1 cellular context compared by ENCODE assay signal in the genomic region with DNA sequence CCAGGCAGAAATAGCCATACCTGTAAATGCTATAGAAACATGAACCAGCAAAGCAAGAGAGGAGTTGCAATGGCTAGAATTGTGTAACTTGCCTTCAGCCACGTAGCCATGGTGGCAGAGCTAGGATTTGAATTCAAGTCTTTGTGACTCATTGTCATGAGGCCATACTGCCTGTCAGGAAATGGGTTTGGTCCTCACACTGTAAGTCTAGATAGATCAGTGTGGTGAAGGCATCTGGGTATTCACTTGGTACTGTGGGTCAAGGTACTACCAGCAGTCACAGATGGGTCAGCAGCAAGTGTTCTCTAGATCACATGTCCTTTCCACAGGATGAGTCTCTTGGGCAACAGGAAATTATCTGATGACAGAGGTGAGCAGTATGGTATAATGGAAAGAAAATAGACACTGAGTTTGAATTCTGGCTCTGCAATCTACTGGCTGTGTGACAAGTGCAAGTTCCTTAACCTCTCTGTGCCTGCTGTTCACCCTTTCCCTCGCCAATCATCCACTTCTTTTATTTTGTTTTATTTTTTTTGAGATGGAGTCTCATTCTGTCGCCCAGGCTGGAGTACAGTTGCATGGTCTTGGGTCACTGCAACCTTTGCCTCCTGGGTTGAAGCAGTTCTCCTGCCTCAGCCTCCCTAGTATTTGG.
TF ChIP-seq lines count a peak whose summit lies in the region.

No MANE protein-coding gene starts in this region.

TF ChIP-seq in GM23338, 12 proteins besides CTCF, POLR2A, EP300 and RAD21 (continued from another document):
- TF ChIP-seq, protein P1, sequence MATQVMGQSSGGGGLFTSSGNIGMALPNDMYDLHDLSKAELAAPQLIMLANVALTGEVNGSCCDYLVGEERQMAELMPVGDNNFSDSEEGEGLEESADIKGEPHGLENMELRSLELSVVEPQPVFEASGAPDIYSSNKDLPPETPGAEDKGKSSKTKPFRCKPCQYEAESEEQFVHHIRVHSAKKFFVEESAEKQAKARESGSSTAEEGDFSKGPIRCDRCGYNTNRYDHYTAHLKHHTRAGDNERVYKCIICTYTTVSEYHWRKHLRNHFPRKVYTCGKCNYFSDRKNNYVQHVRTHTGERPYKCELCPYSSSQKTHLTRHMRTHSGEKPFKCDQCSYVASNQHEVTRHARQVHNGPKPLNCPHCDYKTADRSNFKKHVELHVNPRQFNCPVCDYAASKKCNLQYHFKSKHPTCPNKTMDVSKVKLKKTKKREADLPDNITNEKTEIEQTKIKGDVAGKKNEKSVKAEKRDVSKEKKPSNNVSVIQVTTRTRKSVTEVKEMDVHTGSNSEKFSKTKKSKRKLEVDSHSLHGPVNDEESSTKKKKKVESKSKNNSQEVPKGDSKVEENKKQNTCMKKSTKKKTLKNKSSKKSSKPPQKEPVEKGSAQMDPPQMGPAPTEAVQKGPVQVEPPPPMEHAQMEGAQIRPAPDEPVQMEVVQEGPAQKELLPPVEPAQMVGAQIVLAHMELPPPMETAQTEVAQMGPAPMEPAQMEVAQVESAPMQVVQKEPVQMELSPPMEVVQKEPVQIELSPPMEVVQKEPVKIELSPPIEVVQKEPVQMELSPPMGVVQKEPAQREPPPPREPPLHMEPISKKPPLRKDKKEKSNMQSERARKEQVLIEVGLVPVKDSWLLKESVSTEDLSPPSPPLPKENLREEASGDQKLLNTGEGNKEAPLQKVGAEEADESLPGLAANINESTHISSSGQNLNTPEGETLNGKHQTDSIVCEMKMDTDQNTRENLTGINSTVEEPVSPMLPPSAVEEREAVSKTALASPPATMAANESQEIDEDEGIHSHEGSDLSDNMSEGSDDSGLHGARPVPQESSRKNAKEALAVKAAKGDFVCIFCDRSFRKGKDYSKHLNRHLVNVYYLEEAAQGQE (IDR thresholded peaks at IDR 0.05; ENCODE audit: unreplicated experiment), result no peak
- TF ChIP-seq EZH2 (IDR thresholded peaks at IDR 0.05; ENCODE audit: low read depth, unreplicated experiment), result no peak
- TF ChIP-seq, protein P2, sequence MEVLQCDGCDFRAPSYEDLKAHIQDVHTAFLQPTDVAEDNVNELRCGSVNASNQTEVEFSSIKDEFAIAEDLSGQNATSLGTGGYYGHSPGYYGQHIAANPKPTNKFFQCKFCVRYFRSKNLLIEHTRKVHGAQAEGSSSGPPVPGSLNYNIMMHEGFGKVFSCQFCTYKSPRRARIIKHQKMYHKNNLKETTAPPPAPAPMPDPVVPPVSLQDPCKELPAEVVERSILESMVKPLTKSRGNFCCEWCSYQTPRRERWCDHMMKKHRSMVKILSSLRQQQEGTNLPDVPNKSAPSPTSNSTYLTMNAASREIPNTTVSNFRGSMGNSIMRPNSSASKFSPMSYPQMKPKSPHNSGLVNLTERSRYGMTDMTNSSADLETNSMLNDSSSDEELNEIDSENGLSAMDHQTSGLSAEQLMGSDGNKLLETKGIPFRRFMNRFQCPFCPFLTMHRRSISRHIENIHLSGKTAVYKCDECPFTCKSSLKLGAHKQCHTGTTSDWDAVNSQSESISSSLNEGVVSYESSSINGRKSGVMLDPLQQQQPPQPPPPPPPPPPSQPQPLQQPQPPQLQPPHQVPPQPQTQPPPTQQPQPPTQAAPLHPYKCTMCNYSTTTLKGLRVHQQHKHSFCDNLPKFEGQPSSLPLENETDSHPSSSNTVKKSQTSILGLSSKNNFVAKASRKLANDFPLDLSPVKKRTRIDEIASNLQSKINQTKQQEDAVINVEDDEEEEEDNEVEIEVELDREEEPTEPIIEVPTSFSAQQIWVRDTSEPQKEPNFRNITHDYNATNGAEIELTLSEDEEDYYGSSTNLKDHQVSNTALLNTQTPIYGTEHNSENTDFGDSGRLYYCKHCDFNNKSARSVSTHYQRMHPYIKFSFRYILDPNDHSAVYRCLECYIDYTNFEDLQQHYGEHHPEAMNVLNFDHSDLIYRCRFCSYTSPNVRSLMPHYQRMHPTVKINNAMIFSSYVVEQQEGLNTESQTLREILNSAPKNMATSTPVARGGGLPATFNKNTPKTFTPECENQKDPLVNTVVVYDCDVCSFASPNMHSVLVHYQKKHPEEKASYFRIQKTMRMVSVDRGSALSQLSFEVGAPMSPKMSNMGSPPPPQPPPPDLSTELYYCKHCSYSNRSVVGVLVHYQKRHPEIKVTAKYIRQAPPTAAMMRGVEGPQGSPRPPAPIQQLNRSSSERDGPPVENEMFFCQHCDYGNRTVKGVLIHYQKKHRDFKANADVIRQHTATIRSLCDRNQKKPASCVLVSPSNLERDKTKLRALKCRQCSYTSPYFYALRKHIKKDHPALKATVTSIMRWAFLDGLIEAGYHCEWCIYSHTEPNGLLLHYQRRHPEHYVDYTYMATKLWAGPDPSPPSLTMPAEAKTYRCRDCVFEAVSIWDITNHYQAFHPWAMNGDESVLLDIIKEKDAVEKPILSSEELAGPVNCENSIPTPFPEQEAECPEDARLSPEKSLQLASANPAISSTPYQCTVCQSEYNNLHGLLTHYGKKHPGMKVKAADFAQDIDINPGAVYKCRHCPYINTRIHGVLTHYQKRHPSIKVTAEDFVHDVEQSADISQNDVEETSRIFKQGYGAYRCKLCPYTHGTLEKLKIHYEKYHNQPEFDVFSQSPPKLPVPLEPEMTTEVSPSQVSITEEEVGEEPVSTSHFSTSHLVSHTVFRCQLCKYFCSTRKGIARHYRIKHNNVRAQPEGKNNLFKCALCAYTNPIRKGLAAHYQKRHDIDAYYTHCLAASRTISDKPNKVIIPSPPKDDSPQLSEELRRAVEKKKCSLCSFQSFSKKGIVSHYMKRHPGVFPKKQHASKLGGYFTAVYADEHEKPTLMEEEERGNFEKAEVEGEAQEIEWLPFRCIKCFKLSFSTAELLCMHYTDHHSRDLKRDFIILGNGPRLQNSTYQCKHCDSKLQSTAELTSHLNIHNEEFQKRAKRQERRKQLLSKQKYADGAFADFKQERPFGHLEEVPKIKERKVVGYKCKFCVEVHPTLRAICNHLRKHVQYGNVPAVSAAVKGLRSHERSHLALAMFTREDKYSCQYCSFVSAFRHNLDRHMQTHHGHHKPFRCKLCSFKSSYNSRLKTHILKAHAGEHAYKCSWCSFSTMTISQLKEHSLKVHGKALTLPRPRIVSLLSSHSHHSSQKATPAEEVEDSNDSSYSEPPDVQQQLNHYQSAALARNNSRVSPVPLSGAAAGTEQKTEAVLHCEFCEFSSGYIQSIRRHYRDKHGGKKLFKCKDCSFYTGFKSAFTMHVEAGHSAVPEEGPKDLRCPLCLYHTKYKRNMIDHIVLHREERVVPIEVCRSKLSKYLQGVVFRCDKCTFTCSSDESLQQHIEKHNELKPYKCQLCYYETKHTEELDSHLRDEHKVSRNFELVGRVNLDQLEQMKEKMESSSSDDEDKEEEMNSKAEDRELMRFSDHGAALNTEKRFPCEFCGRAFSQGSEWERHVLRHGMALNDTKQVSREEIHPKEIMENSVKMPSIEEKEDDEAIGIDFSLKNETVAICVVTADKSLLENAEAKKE (CRISPR knock-in tag; IDR thresholded peaks at IDR 0.05), result no peak
- TF ChIP-seq ZNF114 (CRISPR knock-in tag; IDR thresholded peaks at IDR 0.05), result no peak
